ENCODE assay signal across 12 cellular contexts in the genomic region with DNA sequence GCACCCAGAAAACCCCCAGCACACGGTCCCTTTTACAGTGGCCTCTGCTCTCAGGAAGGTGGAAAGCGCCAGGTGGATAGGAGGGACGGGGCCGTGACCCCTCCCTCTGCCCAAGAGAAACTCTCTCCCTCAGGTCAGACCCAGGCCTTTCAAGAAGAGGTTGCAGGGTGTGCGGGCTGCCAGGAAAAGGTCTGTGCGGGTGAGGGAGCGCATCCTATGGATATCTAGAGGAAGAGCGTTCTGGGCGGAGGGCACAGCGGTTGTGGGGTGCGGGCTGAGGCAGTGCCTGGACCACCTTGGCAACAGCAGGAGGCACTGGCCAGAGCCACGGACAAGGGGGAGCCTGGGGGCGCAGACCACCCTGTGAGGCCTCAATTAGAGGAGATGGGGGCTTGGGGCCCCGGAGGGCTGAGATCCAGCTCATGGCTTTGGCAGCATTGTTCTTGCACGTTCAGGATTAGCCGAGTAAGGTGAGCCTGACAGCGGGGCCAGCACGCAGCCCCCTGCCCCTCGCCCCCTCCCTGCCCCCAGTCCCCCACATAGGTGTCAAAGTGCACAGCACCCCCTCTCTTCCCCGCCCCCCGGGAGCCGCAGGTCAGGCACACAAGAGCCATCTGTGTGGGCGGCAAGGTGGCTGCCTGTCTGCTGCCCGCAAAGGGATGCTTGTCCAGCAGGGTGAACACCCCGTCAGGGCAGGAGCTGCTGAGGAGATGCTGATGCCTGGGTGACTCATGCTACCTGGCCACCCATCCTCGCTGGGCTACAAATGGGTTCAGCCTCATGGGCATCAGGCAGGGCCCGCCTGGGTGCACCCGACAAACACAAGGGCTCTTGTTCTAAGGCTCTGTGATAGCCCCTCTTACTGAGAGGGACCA.
DNase-seq lines count a peak whose midpoint lies in the region; ATAC-seq, FAIRE-seq and TF ChIP-seq lines count a peak whose summit lies in the region.
"Had no signal": no experiment of that assay in that cellular context is flagged by ENCODE, and none has a peak within 500 bp of the region (broad histone marks: within the 10 kb centered on the region; RNA-seq: fewer than 3 reads in every experiment).

No MANE protein-coding gene starts in this region.

- H3K9me3 ChIP-seq in HUES48 (ENCODE audit: control insufficient read depth, insufficient read depth, low read length) (no peaks in the 10 kb centered on the region), kidney (ENCODE audit: control insufficient read depth in 1 of 2, low read length in 2 of 2) (no peaks in the 10 kb centered on the region), sigmoid colon (no peaks in the 10 kb centered on the region), testis (no peaks in the 10 kb centered on the region)

- no peak for TF ChIP-seq CTCF in kidney (IDR thresholded peaks at IDR 0.05; ENCODE audit: borderline replicate concordance, extremely low read depth, insufficient read depth)
- TF ChIP-seq CTCF in sigmoid colon (IDR thresholded peaks at IDR 0.05): no peak
- no peak for TF ChIP-seq CTCF in testis (IDR thresholded peaks at IDR 0.05)
- TF ChIP-seq CTCF in brain microvascular endothelial cell (IDR thresholded peaks at IDR 0.05; ENCODE audit: low read depth, low read length, missing control alignments): no peak

- H3K9ac ChIP-seq in HUES48 (ENCODE audit: low read depth, low read length): no peak overlapping the region
- peak overlapping the region in 1 of 2 donors; percentile 26 for H3K9ac ChIP-seq in kidney (ENCODE audit: low read length in 2 of 2)
- H3K9ac ChIP-seq: KMS-11 had no signal

- H3K9me3 Mint-ChIP-seq in activated naive CD4-positive, alpha-beta T cell treated with anti-CD3 and anti-CD28 coated beads, Interleukin-2, amount 50 U/mL, for 24 hours: no peaks in the 10 kb centered on the region

- TF ChIP-seq POLR2A in sigmoid colon (IDR thresholded peaks at IDR 0.05) (no peak), testis (IDR thresholded peaks at IDR 0.05) (no peak)

- in situ Hi-C loops in brain microvascular endothelial cell (cut with HindIII; ENCODE audit: low pct_ligation_motif_present, low sequenced_read_pairs): no loop called here

- peak overlapping the region; percentile 58; the same call in 1 of the 2 replicates for H3K4me3 ChIP-seq in HUES48 (ENCODE audit: low read depth, low read length)
- peak overlapping the region in 1 of 2 donors; percentile 64 for H3K4me3 ChIP-seq in kidney (ENCODE audit: low read length in 2 of 2)
- H3K4me3 ChIP-seq in sigmoid colon: no peak overlapping the region
- peak overlapping the region in 1 of 2 donors; percentile 68 for H3K4me3 ChIP-seq in testis
- no peak overlapping the region for H3K4me3 ChIP-seq in brain microvascular endothelial cell (ENCODE audit: low read depth, low read length)

- H3K27ac ChIP-seq in HUES48 (ENCODE audit: low read depth, low read length) (no peak overlapping the region), kidney (ENCODE audit: low read depth in 2 of 2, low read length in 2 of 2) (no peak overlapping the region), sigmoid colon (peak overlapping the region in 1 of 4 donors; percentile 58), testis (no peak overlapping the region), brain microvascular endothelial cell (no peak overlapping the region)
- H3K27ac ChIP-seq: KMS-11 had no signal

- no peak for ATAC-seq in HG03439 (IDR thresholded peaks at IDR 0.05; ENCODE audit: unreplicated experiment)
- ATAC-seq: SK-N-SH treated with all-trans-retinoic acid at 6 μM for 48 hours had no signal

- no peak for TF ChIP-seq EP300 in sigmoid colon (IDR thresholded peaks at IDR 0.05)

- H3K27ac Mint-ChIP-seq in activated naive CD4-positive, alpha-beta T cell treated with anti-CD3 and anti-CD28 coated beads, Interleukin-2, amount 50 U/mL, for 24 hours: no peak overlapping the region

- H3K4me1 ChIP-seq in HUES48 (ENCODE audit: control insufficient read depth, insufficient read depth, low read length) (peaks cover 6% of the 10 kb centered on the region; the same call in 1 of the 2 replicates), kidney (ENCODE audit: control insufficient read depth in 1 of 2, insufficient read depth in 1 of 2, low read depth in 1 of 2, low read length in 2 of 2) (peaks cover 0 to 8% of the 10 kb centered on the region in 2 donors), sigmoid colon (peaks cover 0 to 12% (median 10%) of the 10 kb centered on the region in 4 donors), testis (peaks cover 6% of the 10 kb centered on the region)

- no peaks in the 10 kb centered on the region for H3K27me3 Mint-ChIP-seq in activated naive CD4-positive, alpha-beta T cell treated with anti-CD3 and anti-CD28 coated beads, Interleukin-2, amount 50 U/mL, for 24 hours

- 94 to 95% methylated on average over 28 of the region's 28 CpGs for WGBS in sigmoid colon, 2 donors
- 68 to 85% methylated on average over 21 to 28 of the region's 28 CpGs for WGBS in testis, 2 donors

- H3K36me3 ChIP-seq in HUES48 (ENCODE audit: control insufficient read depth, insufficient read depth, low read length): no peaks in the 10 kb centered on the region
- no peaks in the 10 kb centered on the region for H3K36me3 ChIP-seq in kidney (ENCODE audit: control insufficient read depth in 1 of 2, insufficient read depth in 2 of 2, low read length in 2 of 2)
- no peaks in the 10 kb centered on the region for H3K36me3 ChIP-seq in sigmoid colon
- no peaks in the 10 kb centered on the region for H3K36me3 ChIP-seq in testis (ENCODE audit: low read depth, missing control alignments)
- no peaks in the 10 kb centered on the region for H3K36me3 ChIP-seq in brain microvascular endothelial cell (replicated peaks)

- FAIRE-seq in kidney (lab: Jason Lieb, UNC): no peak

- H3K4me3 Mint-ChIP-seq in activated naive CD4-positive, alpha-beta T cell treated with anti-CD3 and anti-CD28 coated beads, Interleukin-2, amount 50 U/mL, for 24 hours: peak overlapping the region; percentile 67

- H3K36me3 Mint-ChIP-seq in activated naive CD4-positive, alpha-beta T cell treated with anti-CD3 and anti-CD28 coated beads, Interleukin-2, amount 50 U/mL, for 24 hours: peaks cover 4% of the 10 kb centered on the region

- intact Hi-C loops in kidney (cut with DNase I) (no loop called here), sigmoid colon (cut with DNase I) (no loop called here), testis (cut with DNase I; ENCODE audit: low total_unique reads) (no loop called here)

- H3K27me3 ChIP-seq in HUES48 (ENCODE audit: control insufficient read depth, insufficient read depth, low read length) (peaks cover 40% of the 10 kb centered on the region), sigmoid colon (no peaks in the 10 kb centered on the region), testis (no peaks in the 10 kb centered on the region), brain microvascular endothelial cell (replicated peaks) (peaks cover 40% of the 10 kb centered on the region)

- peaks cover 8% of the 10 kb centered on the region for H3K4me1 Mint-ChIP-seq in activated naive CD4-positive, alpha-beta T cell treated with anti-CD3 and anti-CD28 coated beads, Interleukin-2, amount 50 U/mL, for 24 hours

- DNase-seq in kidney (peak; percentile 66), sigmoid colon (peak; percentile 60), testis (no peak), brain microvascular endothelial cell (no peak)
- DNase-seq in activated CD4-positive, CD25-positive, alpha-beta regulatory T cell (lab: John Stamatoyannopoulos, UW): no peak
- DNase-seq: cerebellar nuclear complex, NCI-H446 treated with DMSO at 0.1 percent for 48 hours had no signal

Comparison
In these comparisons a context has a peak if more than half of its experiments do, and no peak if none do; other contexts are left out.
1. DNase-seq: peak in kidney (single experiment) and sigmoid colon (single experiment); none in testis (single experiment), brain microvascular endothelial cell (single experiment) and activated CD4-positive, CD25-positive, alpha-beta regulatory T cell (0 of 4).